Comparison of ENCODE assay signal across 8 cellular contexts in genomic region chr1:147599362-147600118, GRCh38. TPM values are rescaled to one million over a fixed set of nuclear protein-coding genes. Genes with fewer than 3 reads are reported as not detected.
DNase-seq lines count a peak whose midpoint lies in the region; ATAC-seq, FAIRE-seq and TF ChIP-seq lines count a peak whose summit lies in the region.

No MANE protein-coding gene starts in this region.

- ATAC-seq in HG02938 (IDR thresholded peaks at IDR 0.05; ENCODE audit: unreplicated experiment) (peak; percentile 64), right cardiac atrium (peak; percentile 96 to 97)

- in situ Hi-C loops in GM13977 (cut with MboI; ENCODE audit: low pct_unique_long_range_greater_than_20kb, low sequenced_read_pairs, unreplicated experiment): no loop called here

- peaks cover 3% of the 10 kb centered on the region for H3K4me1 ChIP-seq in right cardiac atrium (ENCODE audit: control insufficient read depth, insufficient read depth, low read length)

- peak overlapping the region; percentile 99 for H3K4me3 ChIP-seq in right cardiac atrium (ENCODE audit: low read length)

- intact Hi-C loops in right cardiac atrium (cut with DNase I): loop anchor here (5.0 kb wide), 3 partner anchors 47 to 57 kb away; partner anchors contain the start of gene BCL9 (in 2 of the 4)

- H3K9me3 ChIP-seq in right cardiac atrium (ENCODE audit: control insufficient read depth, low read length): no peaks in the 10 kb centered on the region

- TF ChIP-seq CTCF in GM13977 (IDR thresholded peaks at IDR 0.05; ENCODE audit: extremely low read depth, insufficient read depth, missing control alignments): no peak

- peak; percentile 87 for FAIRE-seq in urothelium cell line (lab: Jason Lieb, UNC)

- no peaks in the 10 kb centered on the region for H3K27me3 ChIP-seq in right cardiac atrium (ENCODE audit: control insufficient read depth, insufficient read depth)

- DNase-seq in GM13977 (ENCODE audit: low spot score): peak; percentile 97
- DNase-seq in NCI-H1694 treated with DMSO at 0.1 percent for 48 hours (lab: John Stamatoyannopoulos, UW): peak; percentile 97
- peak; percentile 90 to 97 (median 96) for DNase-seq in T-helper 2 cell
- peak; percentile 54 to 100 (median 98) for DNase-seq in anterior cingulate cortex (lab: John Stamatoyannopoulos, UW)
- peak; percentile 99 for DNase-seq in right cardiac atrium
- DNase-seq in pulmonary artery endothelial cell (ENCODE audit: low read depth, low spot score): peak; percentile 89
- DNase-seq in urothelium cell line (ENCODE audit: low spot score): peak; percentile 95

- peak overlapping the region; percentile 56 for H3K27ac ChIP-seq in right cardiac atrium (ENCODE audit: low read length)

- under 1% methylated on average over 80 of the region's 80 CpGs for WGBS in right cardiac atrium

RNA-seq across cellular contexts. Expression of gene BCL9, which starts 58.2 kb away (rescaled TPM):
- total RNA-seq in right cardiac atrium (10 to 100 TPM; 16.9 to 23.8 (median 20.6) TPM), pulmonary artery endothelial cell (1.6 and 2.2 TPM in 2 replicates)
- polyA plus RNA-seq in right cardiac atrium: 8.7 TPM

Comparison
In these comparisons a context has a peak if more than half of its experiments do, and no peak if none do; other contexts are left out.
1. Peak in every context shown above with its lines: DNase-seq, ATAC-seq, H3K4me3 ChIP-seq and H3K27ac ChIP-seq.